8 cellular contexts compared by ENCODE assay signal in the genomic region with DNA sequence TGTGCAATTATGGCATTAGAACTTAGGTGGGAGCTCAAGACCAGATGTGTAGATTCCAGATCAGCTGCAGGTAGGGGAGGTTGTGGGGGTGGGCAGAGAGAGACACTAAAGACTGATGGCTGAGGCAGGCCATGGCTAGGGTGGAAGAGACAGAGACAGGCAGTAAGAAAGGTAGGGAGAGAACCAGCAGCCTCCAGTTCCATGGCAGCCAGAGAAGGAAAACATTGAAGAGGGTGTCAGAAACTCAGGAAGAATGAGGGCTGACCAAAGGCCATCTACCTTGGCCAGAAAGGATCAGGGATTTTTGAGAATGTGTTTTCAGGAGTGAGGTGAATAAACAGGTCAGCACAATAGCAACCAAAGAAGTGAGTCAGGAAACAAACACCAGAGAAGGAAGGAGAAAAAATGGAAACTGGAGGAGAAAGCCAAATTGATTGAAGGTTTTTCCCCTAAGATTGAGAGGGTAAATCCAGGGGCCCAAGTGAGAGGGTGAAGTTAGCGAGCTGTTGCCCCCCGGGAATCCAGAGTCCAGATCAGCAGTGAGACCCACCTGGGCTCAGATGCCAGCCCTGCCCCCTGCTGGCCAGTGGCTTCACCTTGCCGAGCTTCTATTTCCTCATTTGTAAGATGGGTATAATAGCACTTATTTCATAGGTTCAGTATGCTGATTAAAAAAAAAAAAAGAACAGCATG. TPM values are rescaled to one million over a fixed set of nuclear protein-coding genes. Genes with fewer than 3 reads are reported as not detected.
DNase-seq lines count a peak whose midpoint lies in the region; ATAC-seq, FAIRE-seq and TF ChIP-seq lines count a peak whose summit lies in the region.

No MANE protein-coding gene starts in this region.

- WGBS in psoas muscle, 3 donors = 53 to 67% (median 60%) methylated on average over 3 of the region's 3 CpGs

- peaks cover 2 to 31% of the 10 kb centered on the region in 2 donors for H3K36me3 ChIP-seq in psoas muscle (ENCODE audit: insufficient read depth in 1 of 2, low read depth in 1 of 2)

- TF ChIP-seq CTCF in fibroblast of pulmonary artery (IDR thresholded peaks at IDR 0.05; ENCODE audit: low read length, missing control alignments) (peak; percentile 80), psoas muscle (IDR thresholded peaks at IDR 0.05) (peak; percentile 64)

- DNase-seq in NCI-H526 (lab: John Stamatoyannopoulos, UW) = peak; percentile 57 to 80
- DNase-seq in NCI-H526 treated with DMSO at 0.1 percent for 48 hours (lab: John Stamatoyannopoulos, UW) = no peak
- DNase-seq in NCI-H69 (lab: John Stamatoyannopoulos, UW) = peak; percentile 39
- DNase-seq in activated T-cell treated with anti-CD3 and anti-CD28 coated beads for 1 hour (ENCODE audit: low read depth) = peak; percentile 51
- peak; percentile 49 for DNase-seq in fibroblast of pulmonary artery (ENCODE audit: low read depth)
- DNase-seq in psoas muscle = peak in 1 of 2 donors; percentile 71
- DNase-seq in frontal cortex (ENCODE audit: low spot score in 2 of 2) = no peak
- no peak for DNase-seq in glomerular visceral epithelial cell (ENCODE audit: extremely low spot score)

- no peaks in the 10 kb centered on the region for H3K27me3 ChIP-seq in psoas muscle (ENCODE audit: insufficient read depth in 3 of 3, low read length in 2 of 3)

- H3K4me3 ChIP-seq in fibroblast of pulmonary artery (replicated peaks; ENCODE audit: low read depth, low read length) (no peak overlapping the region), psoas muscle (no peak overlapping the region)

- peak in 3 of 4 donors; percentile 39 to 50 (median 44) for ATAC-seq in psoas muscle

- peak overlapping the region; percentile 79 for H3K27ac ChIP-seq in psoas muscle

- no peak for FAIRE-seq in frontal cortex (lab: Jason Lieb, UNC)

- H3K9me3 ChIP-seq in psoas muscle = no peaks in the 10 kb centered on the region

- peaks cover 57% of the 10 kb centered on the region for H3K4me1 ChIP-seq in psoas muscle

- intact Hi-C loops in psoas muscle (cut with DNase I) = loop anchor here (5.0 kb wide), 3 partner anchors 37 to 72 kb away; no protein-coding TSS in a partner anchor

RNA-seq across cellular contexts. Expression of gene ABHD2, which starts 41.0 kb away (rescaled TPM):
- total RNA-seq in psoas muscle (100 to 1,000 TPM in 3 of 4 donors, 10 to 100 TPM in 1; 66.1 to 215 (median 157) TPM), frontal cortex (45.2 TPM)
- polyA plus RNA-seq in psoas muscle = 10 to 100 TPM; 10.8 to 30.9 (median 26.7) TPM

Comparison
In these comparisons a context has a peak if more than half of its experiments do, and no peak if none do; other contexts are left out.
1. DNase-seq: peak in NCI-H526 (2 of 2), NCI-H69 (single experiment), activated T-cell treated with anti-CD3 and anti-CD28 coated beads for 1 hour (single experiment) and fibroblast of pulmonary artery (single experiment); none in NCI-H526 treated with DMSO at 0.1 percent for 48 hours (single experiment), frontal cortex (0 of 2) and glomerular visceral epithelial cell (single experiment).